Comparison of ENCODE assay signal across 15 cellular contexts in the genomic region with DNA sequence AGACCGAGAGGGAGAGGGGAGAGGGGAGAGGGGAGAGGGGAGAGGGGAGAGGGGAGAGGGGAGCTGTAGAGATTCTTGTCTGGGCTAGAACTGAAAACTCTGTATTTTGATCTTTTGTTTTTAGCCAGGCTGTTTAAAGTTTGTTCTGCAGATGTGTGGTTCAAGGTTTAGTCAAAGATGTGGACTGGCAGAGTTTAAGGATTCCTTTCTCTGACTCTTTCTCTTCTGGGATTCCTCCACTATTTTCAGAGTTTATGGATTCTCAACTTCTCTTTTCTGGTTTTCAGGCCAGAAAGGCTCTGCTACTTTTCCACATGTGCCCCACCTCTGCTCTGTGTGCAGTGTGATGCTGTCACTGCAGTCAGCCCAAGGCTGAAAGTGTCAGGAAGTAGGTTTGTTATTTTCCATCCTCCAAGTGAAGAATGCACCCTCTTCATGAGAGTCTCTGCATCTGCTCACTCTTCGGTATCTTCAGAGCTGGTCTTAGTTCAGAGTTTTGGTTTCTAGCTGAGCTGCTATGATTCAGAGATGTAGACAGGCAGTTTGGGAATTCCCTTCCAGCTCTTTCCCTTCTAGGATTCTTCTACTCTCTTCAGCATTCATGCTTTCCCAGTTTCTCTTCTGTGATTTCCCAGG.
DNase-seq lines count a peak whose midpoint lies in the region; ATAC-seq, FAIRE-seq and TF ChIP-seq lines count a peak whose summit lies in the region.
"Had no signal": no experiment of that assay in that cellular context is flagged by ENCODE, and none has a peak within 500 bp of the region (broad histone marks: within the 10 kb centered on the region; RNA-seq: fewer than 3 reads in every experiment).

No MANE protein-coding gene starts in this region.

- DNase-seq in GM10266 (ENCODE audit: extremely low spot score) = peak; percentile 51
- peak; percentile 15 for DNase-seq in GM19239 (ENCODE audit: insufficient read length, low spot score)
- peak; percentile 13 for DNase-seq in fibroblast of villous mesenchyme (ENCODE audit: low read depth)
- no peak for DNase-seq in stimulated activated CD4-positive, alpha-beta T cell treated with anti-CD3 and anti-CD28 coated beads, Interleukin-4, amount 100 ng/mL, for 1 hour
- no peak for DNase-seq in HPDE6-E6E7 (ENCODE audit: extremely low spot score)
- DNase-seq in RKO (ENCODE audit: low spot score) = no peak
- DNase-seq in naive thymus-derived CD4-positive, alpha-beta T cell = no peak
- DNase-seq: activated T-cell treated with anti-CD3 and anti-CD28 coated beads, Interleukin-2, amount 50 U/mL, for 72 hours; DMS53; effector memory CD8-positive, alpha-beta T cell; islet precursor cell; NCI-H1105 treated with DMSO at 0.1 percent for 48 hours had no signal

- no peaks in the 10 kb centered on the region for H3K27me3 Mint-ChIP-seq in naive thymus-derived CD4-positive, alpha-beta T cell
- H3K27me3 Mint-ChIP-seq: brain; effector memory CD8-positive, alpha-beta T cell had no signal

- no peaks in the 10 kb centered on the region for H3K36me3 ChIP-seq in naive thymus-derived CD4-positive, alpha-beta T cell (ENCODE audit: control insufficient read depth in 2 of 3, insufficient read depth in 3 of 3, low read length in 3 of 3)

- CTCF ChIA-PET in naive thymus-derived CD4-positive, alpha-beta T cell (lab: Charles Lee) = no interaction called here

- POLR2A ChIA-PET in naive thymus-derived CD4-positive, alpha-beta T cell (lab: Charles Lee) = no interaction called here

- H3K9me3 ChIP-seq in naive thymus-derived CD4-positive, alpha-beta T cell (ENCODE audit: control insufficient read depth in 2 of 3, low read length in 3 of 3) = no peaks in the 10 kb centered on the region

- ATAC-seq in HG03432 (IDR thresholded peaks at IDR 0.05; ENCODE audit: unreplicated experiment) = peak; percentile 85
- no peak for ATAC-seq in naive thymus-derived CD4-positive, alpha-beta T cell
- ATAC-seq: effector memory CD8-positive, alpha-beta T cell had no signal

- peaks cover 0 to 31% (median 8%) of the 10 kb centered on the region in 7 donors for H3K4me1 Mint-ChIP-seq in naive thymus-derived CD4-positive, alpha-beta T cell

- no peak overlapping the region for H3K4me3 ChIP-seq in fibroblast of villous mesenchyme (ENCODE audit: low read depth, low read length)
- no peak overlapping the region for H3K4me3 ChIP-seq in naive thymus-derived CD4-positive, alpha-beta T cell (ENCODE audit: low read length)

- peaks cover 0 to 5% of the 10 kb centered on the region in 2 donors for H3K4me1 ChIP-seq in naive thymus-derived CD4-positive, alpha-beta T cell (ENCODE audit: control insufficient read depth in 2 of 2, insufficient read depth in 2 of 2, low read length in 2 of 2)

- intact Hi-C loops in naive thymus-derived CD4-positive, alpha-beta T cell (cut with micrococcal nuclease) = no loop called here

- H3K4me3 Mint-ChIP-seq in naive thymus-derived CD4-positive, alpha-beta T cell = peak overlapping the region in 2 of 10 donors; percentile 14 to 60
- H3K4me3 Mint-ChIP-seq: brain; effector memory CD8-positive, alpha-beta T cell had no signal

- peak; percentile 37 for FAIRE-seq in GM19239 (lab: Jason Lieb, UNC)
- FAIRE-seq: H1 had no signal

- H3K9me3 Mint-ChIP-seq in naive thymus-derived CD4-positive, alpha-beta T cell = peaks cover 0 to 25% (median 10%) of the 10 kb centered on the region in 11 donors
- H3K9me3 Mint-ChIP-seq: activated T-cell treated with anti-CD3 and anti-CD28 coated beads, Interleukin-2, amount 50 U/mL, for 72 hours; effector memory CD8-positive, alpha-beta T cell had no signal

- no peak overlapping the region for H3K27ac ChIP-seq in naive thymus-derived CD4-positive, alpha-beta T cell (ENCODE audit: low read depth, low read length)

- peaks cover 9 to 58% (median 50%) of the 10 kb centered on the region in 5 donors for H3K36me3 Mint-ChIP-seq in naive thymus-derived CD4-positive, alpha-beta T cell

- TF ChIP-seq CTCF in GM10266 (IDR thresholded peaks at IDR 0.05; ENCODE audit: control insufficient read depth, insufficient read depth, low read depth, missing control alignments) (no peak), fibroblast of villous mesenchyme (IDR thresholded peaks at IDR 0.05; ENCODE audit: insufficient read depth, low read depth, low read length) (no peak)

- peak overlapping the region in 1 of 9 donors; percentile 67 for H3K27ac Mint-ChIP-seq in naive thymus-derived CD4-positive, alpha-beta T cell
- H3K27ac Mint-ChIP-seq: activated T-cell treated with anti-CD3 and anti-CD28 coated beads, Interleukin-2, amount 50 U/mL, for 72 hours; brain had no signal

- no peaks in the 10 kb centered on the region for H3K27me3 ChIP-seq in naive thymus-derived CD4-positive, alpha-beta T cell (ENCODE audit: control insufficient read depth in 2 of 2, insufficient read depth in 2 of 2, low read length in 2 of 2)

Comparison
In these comparisons a context has a peak if more than half of its experiments do, and no peak if none do; other contexts are left out.
1. DNase-seq: peak in GM10266 (single experiment), GM19239 (single experiment) and fibroblast of villous mesenchyme (single experiment); none in stimulated activated CD4-positive, alpha-beta T cell treated with anti-CD3 and anti-CD28 coated beads, Interleukin-4, amount 100 ng/mL, for 1 hour (single experiment), HPDE6-E6E7 (single experiment), RKO (single experiment) and naive thymus-derived CD4-positive, alpha-beta T cell (0 of 9).